Comparison of ENCODE assay signal across 1 cellular context in the genomic region with DNA sequence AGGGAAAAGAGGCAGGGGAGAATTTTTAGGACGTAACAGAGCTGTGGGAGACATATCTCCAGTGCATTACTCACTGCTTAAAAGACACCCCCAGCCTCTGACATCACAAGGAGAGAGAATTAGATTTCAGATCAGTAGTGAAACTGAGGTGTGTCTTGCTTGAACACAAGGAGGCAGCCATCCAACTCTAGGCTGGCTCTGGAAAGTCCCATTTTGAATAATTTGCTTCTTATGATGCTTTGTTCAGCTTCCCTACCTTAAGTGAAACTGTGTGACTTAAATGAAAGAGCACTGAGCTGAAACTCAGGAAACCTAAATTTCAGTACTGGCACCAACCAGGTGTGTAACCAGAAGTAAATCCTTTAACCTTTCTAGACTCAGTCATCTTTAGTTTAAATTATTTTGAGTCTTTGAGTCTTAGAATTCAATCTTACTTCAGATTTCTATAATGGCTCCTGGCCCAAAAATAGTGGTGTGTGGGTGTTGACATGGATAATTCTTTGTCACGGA.
TF ChIP-seq lines count a peak whose summit lies in the region.

No MANE protein-coding gene starts in this region.

TF ChIP-seq in GM12878, 131 proteins besides CTCF, POLR2A, EP300 and RAD21 (continued from another document and continues in another):
- TF ChIP-seq, protein P1, sequence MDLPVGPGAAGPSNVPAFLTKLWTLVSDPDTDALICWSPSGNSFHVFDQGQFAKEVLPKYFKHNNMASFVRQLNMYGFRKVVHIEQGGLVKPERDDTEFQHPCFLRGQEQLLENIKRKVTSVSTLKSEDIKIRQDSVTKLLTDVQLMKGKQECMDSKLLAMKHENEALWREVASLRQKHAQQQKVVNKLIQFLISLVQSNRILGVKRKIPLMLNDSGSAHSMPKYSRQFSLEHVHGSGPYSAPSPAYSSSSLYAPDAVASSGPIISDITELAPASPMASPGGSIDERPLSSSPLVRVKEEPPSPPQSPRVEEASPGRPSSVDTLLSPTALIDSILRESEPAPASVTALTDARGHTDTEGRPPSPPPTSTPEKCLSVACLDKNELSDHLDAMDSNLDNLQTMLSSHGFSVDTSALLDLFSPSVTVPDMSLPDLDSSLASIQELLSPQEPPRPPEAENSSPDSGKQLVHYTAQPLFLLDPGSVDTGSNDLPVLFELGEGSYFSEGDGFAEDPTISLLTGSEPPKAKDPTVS (IDR thresholded peaks at IDR 0.05; ENCODE audit: low read depth, low read length) = no peak
- TF ChIP-seq POLR2AphosphoS2 (IDR thresholded peaks at IDR 0.05; ENCODE audit: low read depth, low read length) = no peak
- TF ChIP-seq SUPT20H (IDR thresholded peaks at IDR 0.05; ENCODE audit: borderline replicate concordance, control insufficient read depth, low read depth, low read length) = no peak
- peak; percentile 28; the same call in 1 of the 2 replicates for TF ChIP-seq POLR2AphosphoS5 (IDR thresholded peaks at IDR 0.05; ENCODE audit: low read length)
- TF ChIP-seq BACH1 (IDR thresholded peaks at IDR 0.05; ENCODE audit: borderline replicate concordance) = no peak
- TF ChIP-seq PAX8 (IDR thresholded peaks at IDR 0.05) = no peak
- TF ChIP-seq, protein P2, sequence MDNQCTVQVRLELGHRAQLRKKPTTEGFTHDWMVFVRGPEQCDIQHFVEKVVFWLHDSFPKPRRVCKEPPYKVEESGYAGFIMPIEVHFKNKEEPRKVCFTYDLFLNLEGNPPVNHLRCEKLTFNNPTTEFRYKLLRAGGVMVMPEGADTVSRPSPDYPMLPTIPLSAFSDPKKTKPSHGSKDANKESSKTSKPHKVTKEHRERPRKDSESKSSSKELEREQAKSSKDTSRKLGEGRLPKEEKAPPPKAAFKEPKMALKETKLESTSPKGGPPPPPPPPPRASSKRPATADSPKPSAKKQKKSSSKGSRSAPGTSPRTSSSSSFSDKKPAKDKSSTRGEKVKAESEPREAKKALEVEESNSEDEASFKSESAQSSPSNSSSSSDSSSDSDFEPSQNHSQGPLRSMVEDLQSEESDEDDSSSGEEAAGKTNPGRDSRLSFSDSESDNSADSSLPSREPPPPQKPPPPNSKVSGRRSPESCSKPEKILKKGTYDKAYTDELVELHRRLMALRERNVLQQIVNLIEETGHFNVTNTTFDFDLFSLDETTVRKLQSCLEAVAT (IDR thresholded peaks at IDR 0.05) = peak; percentile 27; the same call in 1 of the 2 replicates
- no peak for TF ChIP-seq SP1 (IDR thresholded peaks at IDR 0.05; ENCODE audit: low read depth, low read length)
- TF ChIP-seq ZBED1 (IDR thresholded peaks at IDR 0.05; ENCODE audit: borderline replicate concordance) = peak; percentile 77
- TF ChIP-seq, protein P3, sequence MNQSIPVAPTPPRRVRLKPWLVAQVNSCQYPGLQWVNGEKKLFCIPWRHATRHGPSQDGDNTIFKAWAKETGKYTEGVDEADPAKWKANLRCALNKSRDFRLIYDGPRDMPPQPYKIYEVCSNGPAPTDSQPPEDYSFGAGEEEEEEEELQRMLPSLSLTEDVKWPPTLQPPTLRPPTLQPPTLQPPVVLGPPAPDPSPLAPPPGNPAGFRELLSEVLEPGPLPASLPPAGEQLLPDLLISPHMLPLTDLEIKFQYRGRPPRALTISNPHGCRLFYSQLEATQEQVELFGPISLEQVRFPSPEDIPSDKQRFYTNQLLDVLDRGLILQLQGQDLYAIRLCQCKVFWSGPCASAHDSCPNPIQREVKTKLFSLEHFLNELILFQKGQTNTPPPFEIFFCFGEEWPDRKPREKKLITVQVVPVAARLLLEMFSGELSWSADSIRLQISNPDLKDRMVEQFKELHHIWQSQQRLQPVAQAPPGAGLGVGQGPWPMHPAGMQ (IDR thresholded peaks at IDR 0.05; ENCODE audit: borderline replicate concordance) = no peak
- TF ChIP-seq, protein P4, sequence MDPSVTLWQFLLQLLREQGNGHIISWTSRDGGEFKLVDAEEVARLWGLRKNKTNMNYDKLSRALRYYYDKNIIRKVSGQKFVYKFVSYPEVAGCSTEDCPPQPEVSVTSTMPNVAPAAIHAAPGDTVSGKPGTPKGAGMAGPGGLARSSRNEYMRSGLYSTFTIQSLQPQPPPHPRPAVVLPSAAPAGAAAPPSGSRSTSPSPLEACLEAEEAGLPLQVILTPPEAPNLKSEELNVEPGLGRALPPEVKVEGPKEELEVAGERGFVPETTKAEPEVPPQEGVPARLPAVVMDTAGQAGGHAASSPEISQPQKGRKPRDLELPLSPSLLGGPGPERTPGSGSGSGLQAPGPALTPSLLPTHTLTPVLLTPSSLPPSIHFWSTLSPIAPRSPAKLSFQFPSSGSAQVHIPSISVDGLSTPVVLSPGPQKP (IDR thresholded peaks at IDR 0.05; ENCODE audit: low read depth, low read length) = no peak
- TF ChIP-seq PAX5 (IDR thresholded peaks at IDR 0.05; ENCODE audit: borderline replicate concordance, low read depth, low read length) = peak; percentile 94
- peak; percentile 59; the same call in 1 of the 2 replicates for TF ChIP-seq NR2C1 (IDR thresholded peaks at IDR 0.05)
- peak; percentile 75 for TF ChIP-seq TCF3 (IDR thresholded peaks at IDR 0.05; ENCODE audit: borderline replicate concordance, insufficient read depth, low read depth, low read length)
- 0 out of 2 replicates have a peak, but pooled peaks have one; percentile 27 for TF ChIP-seq MXI1 (IDR thresholded peaks at IDR 0.05; ENCODE audit: low read depth, low read length)
- peak; percentile 81 for TF ChIP-seq NBN (IDR thresholded peaks at IDR 0.05)
- peak; percentile 59; the same call in 1 of the 2 replicates for TF ChIP-seq SREBF1 (IDR thresholded peaks at IDR 0.05; ENCODE audit: low read length)
- TF ChIP-seq KDM1A (IDR thresholded peaks at IDR 0.05; ENCODE audit: borderline replicate concordance) = no peak
- peak; percentile 95 for TF ChIP-seq MTA2 (IDR thresholded peaks at IDR 0.05; ENCODE audit: low read depth)
- TF ChIP-seq CBX3 (IDR thresholded peaks at IDR 0.05; ENCODE audit: borderline replicate concordance, low read depth) = no peak
- TF ChIP-seq FOXK2 (IDR thresholded peaks at IDR 0.05) = no peak
- TF ChIP-seq HDAC6 (IDR thresholded peaks at IDR 0.05; ENCODE audit: unreplicated experiment) = no peak
- TF ChIP-seq, protein P5, sequence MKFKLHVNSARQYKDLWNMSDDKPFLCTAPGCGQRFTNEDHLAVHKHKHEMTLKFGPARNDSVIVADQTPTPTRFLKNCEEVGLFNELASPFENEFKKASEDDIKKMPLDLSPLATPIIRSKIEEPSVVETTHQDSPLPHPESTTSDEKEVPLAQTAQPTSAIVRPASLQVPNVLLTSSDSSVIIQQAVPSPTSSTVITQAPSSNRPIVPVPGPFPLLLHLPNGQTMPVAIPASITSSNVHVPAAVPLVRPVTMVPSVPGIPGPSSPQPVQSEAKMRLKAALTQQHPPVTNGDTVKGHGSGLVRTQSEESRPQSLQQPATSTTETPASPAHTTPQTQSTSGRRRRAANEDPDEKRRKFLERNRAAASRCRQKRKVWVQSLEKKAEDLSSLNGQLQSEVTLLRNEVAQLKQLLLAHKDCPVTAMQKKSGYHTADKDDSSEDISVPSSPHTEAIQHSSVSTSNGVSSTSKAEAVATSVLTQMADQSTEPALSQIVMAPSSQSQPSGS (IDR thresholded peaks at IDR 0.05; ENCODE audit: low read length) = peak; percentile 95
- peak; percentile 94; the same call in 2 of the 3 replicates for TF ChIP-seq POU2F2 (IDR thresholded peaks at IDR 0.05; ENCODE audit: borderline replicate concordance, low read depth, low read length)
- TF ChIP-seq ETV6 (conservative IDR thresholded peaks at IDR 0.05 in 1 of 2, IDR thresholded peaks at IDR 0.05 in 1 of 2; ENCODE audit: borderline replicate concordance in 1 of 2, low read depth in 1 of 2) = peak in 1 of 2 experiments; percentile 80; a peak in 2 of 4 replicates
- 0 out of 2 replicates have a peak, but pooled peaks have one; percentile 52 for TF ChIP-seq MYB (IDR thresholded peaks at IDR 0.05; ENCODE audit: borderline replicate concordance, low read depth, low read length)
- TF ChIP-seq NRF1 (conservative IDR thresholded peaks at IDR 0.05; ENCODE audit: low read depth, low read length) = no peak
- no peak for TF ChIP-seq ZNF274 (IDR thresholded peaks at IDR 0.05; ENCODE audit: insufficient read depth, insufficient read length)
- TF ChIP-seq IRF4 (IDR thresholded peaks at IDR 0.05; ENCODE audit: low read depth, low read length) = peak; percentile 92
- no peak for TF ChIP-seq CHD4 (IDR thresholded peaks at IDR 0.05)
- TF ChIP-seq, protein P6, sequence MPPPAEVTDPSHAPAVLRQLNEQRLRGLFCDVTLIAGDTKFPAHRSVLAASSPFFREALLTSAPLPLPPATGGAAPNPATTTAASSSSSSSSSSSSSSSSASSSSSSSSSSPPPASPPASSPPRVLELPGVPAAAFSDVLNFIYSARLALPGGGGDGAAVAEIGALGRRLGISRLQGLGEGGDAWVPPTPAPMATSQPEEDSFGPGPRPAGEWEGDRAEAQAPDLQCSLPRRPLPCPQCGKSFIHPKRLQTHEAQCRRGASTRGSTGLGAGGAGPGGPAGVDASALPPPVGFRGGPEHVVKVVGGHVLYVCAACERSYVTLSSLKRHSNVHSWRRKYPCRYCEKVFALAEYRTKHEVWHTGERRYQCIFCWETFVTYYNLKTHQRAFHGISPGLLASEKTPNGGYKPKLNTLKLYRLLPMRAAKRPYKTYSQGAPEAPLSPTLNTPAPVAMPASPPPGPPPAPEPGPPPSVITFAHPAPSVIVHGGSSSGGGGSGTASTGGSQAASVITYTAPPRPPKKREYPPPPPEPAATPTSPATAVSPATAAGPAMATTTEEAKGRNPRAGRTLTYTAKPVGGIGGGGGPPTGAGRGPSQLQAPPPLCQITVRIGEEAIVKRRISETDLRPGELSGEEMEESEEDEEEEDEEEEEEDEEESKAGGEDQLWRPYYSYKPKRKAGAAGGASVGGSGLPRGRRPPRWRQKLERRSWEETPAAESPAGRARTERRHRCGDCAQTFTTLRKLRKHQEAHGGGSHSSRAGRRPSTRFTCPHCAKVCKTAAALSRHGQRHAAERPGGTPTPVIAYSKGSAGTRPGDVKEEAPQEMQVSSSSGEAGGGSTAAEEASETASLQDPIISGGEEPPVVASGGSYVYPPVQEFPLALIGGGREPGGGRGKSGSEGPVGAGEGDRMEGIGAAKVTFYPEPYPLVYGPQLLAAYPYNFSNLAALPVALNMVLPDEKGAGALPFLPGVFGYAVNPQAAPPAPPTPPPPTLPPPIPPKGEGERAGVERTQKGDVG (CRISPR knock-in tag; IDR thresholded peaks at IDR 0.05) = no peak
- TF ChIP-seq, protein P7, sequence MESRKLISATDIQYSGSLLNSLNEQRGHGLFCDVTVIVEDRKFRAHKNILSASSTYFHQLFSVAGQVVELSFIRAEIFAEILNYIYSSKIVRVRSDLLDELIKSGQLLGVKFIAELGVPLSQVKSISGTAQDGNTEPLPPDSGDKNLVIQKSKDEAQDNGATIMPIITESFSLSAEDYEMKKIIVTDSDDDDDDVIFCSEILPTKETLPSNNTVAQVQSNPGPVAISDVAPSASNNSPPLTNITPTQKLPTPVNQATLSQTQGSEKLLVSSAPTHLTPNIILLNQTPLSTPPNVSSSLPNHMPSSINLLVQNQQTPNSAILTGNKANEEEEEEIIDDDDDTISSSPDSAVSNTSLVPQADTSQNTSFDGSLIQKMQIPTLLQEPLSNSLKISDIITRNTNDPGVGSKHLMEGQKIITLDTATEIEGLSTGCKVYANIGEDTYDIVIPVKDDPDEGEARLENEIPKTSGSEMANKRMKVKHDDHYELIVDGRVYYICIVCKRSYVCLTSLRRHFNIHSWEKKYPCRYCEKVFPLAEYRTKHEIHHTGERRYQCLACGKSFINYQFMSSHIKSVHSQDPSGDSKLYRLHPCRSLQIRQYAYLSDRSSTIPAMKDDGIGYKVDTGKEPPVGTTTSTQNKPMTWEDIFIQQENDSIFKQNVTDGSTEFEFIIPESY (IDR thresholded peaks at IDR 0.05) = no peak
- no peak for TF ChIP-seq HDAC2 (IDR thresholded peaks at IDR 0.05)
- no peak for TF ChIP-seq EGR1 (IDR thresholded peaks at IDR 0.05; ENCODE audit: borderline replicate concordance in 1 of 2, low read depth in 2 of 2, low read length in 2 of 2)
- TF ChIP-seq, protein P8, sequence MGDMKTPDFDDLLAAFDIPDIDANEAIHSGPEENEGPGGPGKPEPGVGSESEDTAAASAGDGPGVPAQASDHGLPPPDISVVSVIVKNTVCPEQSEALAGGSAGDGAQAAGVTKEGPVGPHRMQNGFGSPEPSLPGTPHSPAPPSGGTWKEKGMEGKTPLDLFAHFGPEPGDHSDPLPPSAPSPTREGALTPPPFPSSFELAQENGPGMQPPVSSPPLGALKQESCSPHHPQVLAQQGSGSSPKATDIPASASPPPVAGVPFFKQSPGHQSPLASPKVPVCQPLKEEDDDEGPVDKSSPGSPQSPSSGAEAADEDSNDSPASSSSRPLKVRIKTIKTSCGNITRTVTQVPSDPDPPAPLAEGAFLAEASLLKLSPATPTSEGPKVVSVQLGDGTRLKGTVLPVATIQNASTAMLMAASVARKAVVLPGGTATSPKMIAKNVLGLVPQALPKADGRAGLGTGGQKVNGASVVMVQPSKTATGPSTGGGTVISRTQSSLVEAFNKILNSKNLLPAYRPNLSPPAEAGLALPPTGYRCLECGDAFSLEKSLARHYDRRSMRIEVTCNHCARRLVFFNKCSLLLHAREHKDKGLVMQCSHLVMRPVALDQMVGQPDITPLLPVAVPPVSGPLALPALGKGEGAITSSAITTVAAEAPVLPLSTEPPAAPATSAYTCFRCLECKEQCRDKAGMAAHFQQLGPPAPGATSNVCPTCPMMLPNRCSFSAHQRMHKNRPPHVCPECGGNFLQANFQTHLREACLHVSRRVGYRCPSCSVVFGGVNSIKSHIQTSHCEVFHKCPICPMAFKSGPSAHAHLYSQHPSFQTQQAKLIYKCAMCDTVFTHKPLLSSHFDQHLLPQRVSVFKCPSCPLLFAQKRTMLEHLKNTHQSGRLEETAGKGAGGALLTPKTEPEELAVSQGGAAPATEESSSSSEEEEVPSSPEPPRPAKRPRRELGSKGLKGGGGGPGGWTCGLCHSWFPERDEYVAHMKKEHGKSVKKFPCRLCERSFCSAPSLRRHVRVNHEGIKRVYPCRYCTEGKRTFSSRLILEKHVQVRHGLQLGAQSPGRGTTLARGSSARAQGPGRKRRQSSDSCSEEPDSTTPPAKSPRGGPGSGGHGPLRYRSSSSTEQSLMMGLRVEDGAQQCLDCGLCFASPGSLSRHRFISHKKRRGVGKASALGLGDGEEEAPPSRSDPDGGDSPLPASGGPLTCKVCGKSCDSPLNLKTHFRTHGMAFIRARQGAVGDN (IDR thresholded peaks at IDR 0.05) = no peak
- TF ChIP-seq, protein P9, sequence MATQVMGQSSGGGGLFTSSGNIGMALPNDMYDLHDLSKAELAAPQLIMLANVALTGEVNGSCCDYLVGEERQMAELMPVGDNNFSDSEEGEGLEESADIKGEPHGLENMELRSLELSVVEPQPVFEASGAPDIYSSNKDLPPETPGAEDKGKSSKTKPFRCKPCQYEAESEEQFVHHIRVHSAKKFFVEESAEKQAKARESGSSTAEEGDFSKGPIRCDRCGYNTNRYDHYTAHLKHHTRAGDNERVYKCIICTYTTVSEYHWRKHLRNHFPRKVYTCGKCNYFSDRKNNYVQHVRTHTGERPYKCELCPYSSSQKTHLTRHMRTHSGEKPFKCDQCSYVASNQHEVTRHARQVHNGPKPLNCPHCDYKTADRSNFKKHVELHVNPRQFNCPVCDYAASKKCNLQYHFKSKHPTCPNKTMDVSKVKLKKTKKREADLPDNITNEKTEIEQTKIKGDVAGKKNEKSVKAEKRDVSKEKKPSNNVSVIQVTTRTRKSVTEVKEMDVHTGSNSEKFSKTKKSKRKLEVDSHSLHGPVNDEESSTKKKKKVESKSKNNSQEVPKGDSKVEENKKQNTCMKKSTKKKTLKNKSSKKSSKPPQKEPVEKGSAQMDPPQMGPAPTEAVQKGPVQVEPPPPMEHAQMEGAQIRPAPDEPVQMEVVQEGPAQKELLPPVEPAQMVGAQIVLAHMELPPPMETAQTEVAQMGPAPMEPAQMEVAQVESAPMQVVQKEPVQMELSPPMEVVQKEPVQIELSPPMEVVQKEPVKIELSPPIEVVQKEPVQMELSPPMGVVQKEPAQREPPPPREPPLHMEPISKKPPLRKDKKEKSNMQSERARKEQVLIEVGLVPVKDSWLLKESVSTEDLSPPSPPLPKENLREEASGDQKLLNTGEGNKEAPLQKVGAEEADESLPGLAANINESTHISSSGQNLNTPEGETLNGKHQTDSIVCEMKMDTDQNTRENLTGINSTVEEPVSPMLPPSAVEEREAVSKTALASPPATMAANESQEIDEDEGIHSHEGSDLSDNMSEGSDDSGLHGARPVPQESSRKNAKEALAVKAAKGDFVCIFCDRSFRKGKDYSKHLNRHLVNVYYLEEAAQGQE (IDR thresholded peaks at IDR 0.05; ENCODE audit: low read depth, low read length) = 0 out of 2 replicates have a peak, but pooled peaks have one; percentile 14
